ENCODE assay signal across 13 cellular contexts in the genomic region with DNA sequence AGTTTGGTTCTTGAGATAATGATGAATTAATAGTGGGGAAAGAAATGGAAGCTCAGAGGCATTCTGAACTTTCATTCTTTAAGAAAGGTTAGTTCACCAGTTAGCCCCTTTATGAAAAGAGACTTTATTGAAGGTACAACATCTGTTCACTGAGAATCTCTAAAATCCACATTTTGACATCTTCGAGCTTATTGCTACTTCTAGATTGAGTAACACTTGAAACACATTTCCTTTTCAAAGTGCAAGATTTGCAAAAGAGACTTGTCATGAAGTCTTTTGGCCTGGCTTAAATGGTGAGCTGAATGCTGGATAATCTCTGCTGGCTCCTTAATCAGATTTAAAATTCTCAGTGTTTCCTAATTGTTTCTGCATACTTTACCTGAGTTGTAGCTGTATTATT. TPM values are rescaled to one million over a fixed set of nuclear protein-coding genes. Genes with fewer than 3 reads are reported as not detected.
DNase-seq lines count a peak whose midpoint lies in the region; ATAC-seq and TF ChIP-seq lines count a peak whose summit lies in the region.
"Had no signal": no experiment of that assay in that cellular context is flagged by ENCODE, and none has a peak within 500 bp of the region (broad histone marks: within the 10 kb centered on the region; RNA-seq: fewer than 3 reads in every experiment).

No MANE protein-coding gene starts in this region.

- H3K9me3 ChIP-seq in T-helper 17 cell (ENCODE audit: control insufficient read depth, low read length, poor library complexity, severe bottlenecking) (no peaks in the 10 kb centered on the region), fibroblast of lung (ENCODE audit: control insufficient read depth, insufficient read depth, low read depth, low read length) (no peaks in the 10 kb centered on the region), subcutaneous abdominal adipose tissue (ENCODE audit: control insufficient read depth in 5 of 5, low read length in 5 of 5) (no peaks in the 10 kb centered on the region), BE2C (no peaks in the 10 kb centered on the region)
- H3K9me3 ChIP-seq: testis had no signal

- H3K27me3 Mint-ChIP-seq in activated naive CD4-positive, alpha-beta T cell treated with anti-CD3 and anti-CD28 coated beads for 36 hours (ENCODE audit: low read depth): no peaks in the 10 kb centered on the region
- no peaks in the 10 kb centered on the region for H3K27me3 Mint-ChIP-seq in T-helper 17 cell

- H3K27ac ChIP-seq in fibroblast of lung (ENCODE audit: insufficient read depth, low read length) (no peak overlapping the region), subcutaneous abdominal adipose tissue (ENCODE audit: low read depth, low read length) (peak overlapping the region; percentile 29)
- H3K27ac ChIP-seq: testis had no signal

- H3K79me2 ChIP-seq in fibroblast of lung (ENCODE audit: control insufficient read depth, insufficient read depth, low read length): peaks cover 17% of the 10 kb centered on the region

- H3K4me1 ChIP-seq in fibroblast of lung (ENCODE audit: control insufficient read depth, extremely low read depth, insufficient read depth, low read length): peaks cover 32% of the 10 kb centered on the region
- H3K4me1 ChIP-seq in subcutaneous abdominal adipose tissue (ENCODE audit: control insufficient read depth in 5 of 5, insufficient read depth in 5 of 5, low read length in 5 of 5): peaks cover 8 to 32% (median 28%) of the 10 kb centered on the region in 5 donors
- H3K4me1 ChIP-seq in BE2C: peaks cover 5% of the 10 kb centered on the region

- H3K9ac ChIP-seq in fibroblast of lung (ENCODE audit: insufficient read depth, low read length) (no peak overlapping the region), subcutaneous abdominal adipose tissue (ENCODE audit: low read length in 5 of 5) (no peak overlapping the region)

- CTCF ChIA-PET in activated naive CD4-positive, alpha-beta T cell treated with anti-CD3 and anti-CD28 coated beads for 36 hours (lab: Charles Lee): interaction anchor here (0.7 to 2.2 kb wide), 8 partner anchors 8 to 385 kb away, joined by 3 to 5 read pairs (median 4); no protein-coding TSS in a partner anchor

- H3K4me1 Mint-ChIP-seq in activated naive CD4-positive, alpha-beta T cell treated with anti-CD3 and anti-CD28 coated beads for 36 hours (ENCODE audit: low read depth): peaks cover 79% of the 10 kb centered on the region
- peaks cover 43% of the 10 kb centered on the region for H3K4me1 Mint-ChIP-seq in T-helper 17 cell

- H3K4me2 ChIP-seq in fibroblast of lung (ENCODE audit: extremely low read depth, insufficient read depth, low read length): peak overlapping the region; percentile 44

- H3K27me3 ChIP-seq in fibroblast of lung (ENCODE audit: control insufficient read depth, insufficient read depth, low read length): no peaks in the 10 kb centered on the region
- no peaks in the 10 kb centered on the region for H3K27me3 ChIP-seq in subcutaneous abdominal adipose tissue (ENCODE audit: control insufficient read depth in 5 of 5, insufficient read depth in 4 of 5, low read length in 5 of 5)
- H3K27me3 ChIP-seq in BE2C: no peaks in the 10 kb centered on the region
- H3K27me3 ChIP-seq: testis had no signal

- no peak for DNase-seq in activated naive CD4-positive, alpha-beta T cell treated with anti-CD3 and anti-CD28 coated beads for 36 hours
- no peak for DNase-seq in activated naive CD4-positive, alpha-beta T cell treated with Interleukin-2 at 50 U/mL for 16 hours
- DNase-seq in T-helper 17 cell: no peak
- DNase-seq in fibroblast of lung (ENCODE audit: low read depth in 2 of 2): peak in 1 of 2 donors; percentile 56
- DNase-seq in BE2C: no peak
- DNase-seq: activated T-cell treated with anti-CD3 and anti-CD28 coated beads for 4 hours, cerebellar nuclear complex, foreskin melanocyte, NCI-H1930, testis had no signal

- H3K36me3 ChIP-seq in fibroblast of lung (ENCODE audit: control insufficient read depth, insufficient read depth, low read length) (no peaks in the 10 kb centered on the region), subcutaneous abdominal adipose tissue (ENCODE audit: control insufficient read depth in 5 of 5, insufficient read depth in 5 of 5, low read length in 5 of 5) (no peaks in the 10 kb centered on the region), BE2C (no peaks in the 10 kb centered on the region)

- no peak for TF ChIP-seq CTCF in fibroblast of lung (conservative IDR thresholded peaks at IDR 0.05 in 1 of 2, IDR thresholded peaks at IDR 0.05 in 1 of 2; ENCODE audit: low read depth in 1 of 2, low read length in 2 of 2)
- TF ChIP-seq CTCF in BE2C (IDR thresholded peaks at IDR 0.05; ENCODE audit: low read depth, low read length): no peak

- no peaks in the 10 kb centered on the region for H4K20me1 ChIP-seq in fibroblast of lung (ENCODE audit: control insufficient read depth, extremely low read depth, insufficient read depth, low read length)

- ATAC-seq in T-helper 17 cell: peak; percentile 29
- ATAC-seq in HG03095 (IDR thresholded peaks at IDR 0.05; ENCODE audit: unreplicated experiment): no peak
- no peak for ATAC-seq in HG03457 (IDR thresholded peaks at IDR 0.05; ENCODE audit: unreplicated experiment)

- intact Hi-C loops in activated naive CD4-positive, alpha-beta T cell treated with anti-CD3 and anti-CD28 coated beads for 36 hours (cut with micrococcal nuclease): loop anchor here (1.0 to 5.0 kb wide), 4 partner anchors 19 to 74 kb away; a partner anchor contains a TSS

- H3K27ac Mint-ChIP-seq in activated naive CD4-positive, alpha-beta T cell treated with anti-CD3 and anti-CD28 coated beads for 36 hours: peak overlapping the region; percentile 69
- peak overlapping the region; percentile 84 for H3K27ac Mint-ChIP-seq in T-helper 17 cell

- peaks cover 11% of the 10 kb centered on the region for H3K36me3 Mint-ChIP-seq in activated naive CD4-positive, alpha-beta T cell treated with anti-CD3 and anti-CD28 coated beads for 36 hours (ENCODE audit: low read depth)
- peaks cover 3% of the 10 kb centered on the region for H3K36me3 Mint-ChIP-seq in T-helper 17 cell (ENCODE audit: low read depth)

- no peaks in the 10 kb centered on the region for H3K9me3 Mint-ChIP-seq in activated naive CD4-positive, alpha-beta T cell treated with anti-CD3 and anti-CD28 coated beads for 36 hours

- H2AFZ ChIP-seq in fibroblast of lung (ENCODE audit: low read length): no peak overlapping the region

- no peak overlapping the region for H3K4me3 Mint-ChIP-seq in activated naive CD4-positive, alpha-beta T cell treated with anti-CD3 and anti-CD28 coated beads for 36 hours
- H3K4me3 Mint-ChIP-seq in T-helper 17 cell: no peak overlapping the region

- H3K4me3 ChIP-seq in fibroblast of lung (replicated peaks in 1 of 4; ENCODE audit: control extremely low read depth in 1 of 4, insufficient read depth in 1 of 4, low read depth in 3 of 4, low read length in 4 of 4): no peak overlapping the region
- no peak overlapping the region for H3K4me3 ChIP-seq in subcutaneous abdominal adipose tissue (ENCODE audit: low read depth in 1 of 5, low read length in 5 of 5)
- H3K4me3 ChIP-seq in BE2C (ENCODE audit: low read depth, low read length): no peak overlapping the region
- H3K4me3 ChIP-seq: testis had no signal

RNA-seq across cellular contexts. Expression of a gene that starts 42.3 kb away (rescaled TPM):
- 10 to 100 TPM; 91.5 to 93.1 TPM for total RNA-seq in activated naive CD4-positive, alpha-beta T cell treated with anti-CD3 and anti-CD28 coated beads for 36 hours
- total RNA-seq in T-helper 17 cell: 100 to 1,000 TPM in 1 of 2 donors, 10 to 100 TPM in 1; 78.1 to 108 TPM
- total RNA-seq in fibroblast of lung: 111 and 184 TPM in 2 replicates
- polyA plus RNA-seq in fibroblast of lung: 107 and 112 TPM in 2 replicates
- 52.4 and 57.7 TPM in 2 replicates for polyA plus RNA-seq in fibroblast of lung (2012)
- 12.1 and 16.7 TPM in 2 replicates for polyA minus RNA-seq in fibroblast of lung (ENCODE audit: low replicate concordance)
- 5.5 TPM for polyA plus RNA-seq in BE2C (2012; ENCODE audit: insufficient read depth, insufficient read length, low read depth)

RNA-seq across cellular contexts. Expression of a gene that starts 45.7 kb away (rescaled TPM):
- 1 to 10 TPM; 6.7 to 8.6 TPM for total RNA-seq in activated naive CD4-positive, alpha-beta T cell treated with anti-CD3 and anti-CD28 coated beads for 36 hours
- total RNA-seq in T-helper 17 cell (10 to 100 TPM; 11.8 to 17.6 TPM), fibroblast of lung (15.4 and 32.2 TPM in 2 replicates)
- 21.9 and 23.5 TPM in 2 replicates for polyA plus RNA-seq in fibroblast of lung
- 16.5 and 16.6 TPM in 2 replicates for polyA plus RNA-seq in fibroblast of lung (2012)
- 12.1 and 23.2 TPM in 2 replicates for polyA minus RNA-seq in fibroblast of lung (ENCODE audit: low replicate concordance)
- polyA plus RNA-seq in BE2C (2012; ENCODE audit: insufficient read depth, insufficient read length, low read depth): 0.96 TPM
